ENCODE assay signal across 21 cellular contexts in genomic region chr1:159958721-159959380, GRCh38. TPM values are rescaled to one million over a fixed set of nuclear protein-coding genes. Genes with fewer than 3 reads are reported as not detected.
A peak's percentile ranks its signal among the peaks of the same experiment; 100 is the strongest.
DNase-seq lines count a peak whose midpoint lies in the region; ATAC-seq and TF ChIP-seq lines count a peak whose summit lies in the region.
"Had no signal": no experiment of that assay in that cellular context is flagged by ENCODE, and none has a peak within 500 bp of the region (broad histone marks: within the 10 kb centered on the region; RNA-seq: fewer than 3 reads in every experiment).

No MANE protein-coding gene starts in this region.

- H3K36me3 ChIP-seq in stomach = no peaks in the 10 kb centered on the region

- H3K9me3 Mint-ChIP-seq in activated naive CD8-positive, alpha-beta T cell treated with anti-CD3 and anti-CD28 coated beads, Interleukin-2, amount 50 U/mL, for 24 hours = no peaks in the 10 kb centered on the region
- no peaks in the 10 kb centered on the region for H3K9me3 Mint-ChIP-seq in activated naive CD8-positive, alpha-beta T cell treated with anti-CD3 and anti-CD28 coated beads for 36 hours

- H3K27me3 ChIP-seq in stomach = no peaks in the 10 kb centered on the region

- no peaks in the 10 kb centered on the region for H3K36me3 Mint-ChIP-seq in activated naive CD8-positive, alpha-beta T cell treated with anti-CD3 and anti-CD28 coated beads, Interleukin-2, amount 50 U/mL, for 24 hours (ENCODE audit: low read depth)
- no peaks in the 10 kb centered on the region for H3K36me3 Mint-ChIP-seq in activated naive CD8-positive, alpha-beta T cell treated with anti-CD3 and anti-CD28 coated beads for 36 hours
- H3K36me3 Mint-ChIP-seq: activated naive CD8-positive, alpha-beta T cell had no signal

- TF ChIP-seq POLR2A in stomach (IDR thresholded peaks at IDR 0.05) = no peak

- intact Hi-C loops in stomach (cut with DNase I; ENCODE audit: low total_unique reads) = no loop called here

- peaks cover 0 to 15% (median 10%) of the 10 kb centered on the region in 4 donors for H3K4me1 ChIP-seq in stomach

- H3K27me3 Mint-ChIP-seq in activated naive CD8-positive, alpha-beta T cell treated with anti-CD3 and anti-CD28 coated beads, Interleukin-2, amount 50 U/mL, for 24 hours = peaks cover 10% of the 10 kb centered on the region
- peaks cover 4% of the 10 kb centered on the region for H3K27me3 Mint-ChIP-seq in activated naive CD8-positive, alpha-beta T cell treated with anti-CD3 and anti-CD28 coated beads for 36 hours

- TF ChIP-seq EP300 in stomach (IDR thresholded peaks at IDR 0.05) = no peak

- no peak overlapping the region for H3K4me3 Mint-ChIP-seq in activated naive CD8-positive, alpha-beta T cell treated with anti-CD3 and anti-CD28 coated beads, Interleukin-2, amount 50 U/mL, for 24 hours
- no peak overlapping the region for H3K4me3 Mint-ChIP-seq in activated naive CD8-positive, alpha-beta T cell treated with anti-CD3 and anti-CD28 coated beads for 36 hours
- H3K4me3 Mint-ChIP-seq: activated naive CD8-positive, alpha-beta T cell had no signal

- no peak for TF ChIP-seq CTCF in RWPE1 (conservative IDR thresholded peaks at IDR 0.05; ENCODE audit: low read depth)
- no peak for TF ChIP-seq CTCF in stomach (IDR thresholded peaks at IDR 0.05)

- H3K9me3 ChIP-seq in stomach = no peaks in the 10 kb centered on the region

- POLR2A ChIA-PET in RWPE1 (lab: Yijun Ruan, JAX; ENCODE audit: low non-redundant PET) = interaction anchor here (1.0 kb wide), 1 partner anchor 13 kb away, joined by 3 read pairs; no protein-coding TSS in a partner anchor

- H3K27ac Mint-ChIP-seq in activated naive CD8-positive, alpha-beta T cell treated with anti-CD3 and anti-CD28 coated beads, Interleukin-2, amount 50 U/mL, for 24 hours = no peak overlapping the region
- no peak overlapping the region for H3K27ac Mint-ChIP-seq in activated naive CD8-positive, alpha-beta T cell treated with anti-CD3 and anti-CD28 coated beads for 36 hours
- H3K27ac Mint-ChIP-seq: activated naive CD8-positive, alpha-beta T cell had no signal

- ATAC-seq in activated naive CD8-positive, alpha-beta T cell treated with anti-CD3 and anti-CD28 coated beads, Interleukin-2, amount 50 U/mL, for 24 hours = peak; percentile 7
- peak; percentile 68 for ATAC-seq in HG02852 (IDR thresholded peaks at IDR 0.05; ENCODE audit: unreplicated experiment)

- peaks cover 4% of the 10 kb centered on the region for H3K4me1 Mint-ChIP-seq in activated naive CD8-positive, alpha-beta T cell treated with anti-CD3 and anti-CD28 coated beads, Interleukin-2, amount 50 U/mL, for 24 hours
- H3K4me1 Mint-ChIP-seq in activated naive CD8-positive, alpha-beta T cell treated with anti-CD3 and anti-CD28 coated beads for 36 hours = peaks cover 4% of the 10 kb centered on the region

- 41 to 67% (median 54%) methylated on average over 3 of the region's 3 CpGs for WGBS in stomach, 5 donors

- H3K4me3 ChIP-seq in stomach = no peak overlapping the region

- CTCF ChIA-PET in RWPE1 (lab: Yijun Ruan, JAX) = interaction anchor here (1.3 to 2.6 kb wide), 3 partner anchors 13 to 49 kb away, joined by 3 to 8 read pairs (median 4); partner anchors contain the start of gene IGSF9

- no peak for DNase-seq in activated naive CD8-positive, alpha-beta T cell treated with anti-CD3 and anti-CD28 coated beads, Interleukin-2, amount 50 U/mL, for 24 hours
- no peak for DNase-seq in activated naive CD8-positive, alpha-beta T cell treated with anti-CD3 and anti-CD28 coated beads for 36 hours
- DNase-seq in RWPE1 (ENCODE audit: low spot score) = no peak
- no peak for DNase-seq in stomach
- DNase-seq in NOMO-1 treated with DMSO at 0.1 percent for 48 hours (lab: John Stamatoyannopoulos, UW; ENCODE audit: unreplicated experiment) = no peak
- no peak for DNase-seq in SKM-1 treated with dmso at 0.1 percent for 144 hours (lab: John Stamatoyannopoulos, UW; ENCODE audit: unreplicated experiment)
- DNase-seq in cerebellum (ENCODE audit: low spot score) = no peak
- DNase-seq: central memory CD4-positive, alpha-beta T cell; left cardiac atrium; NCI-H1417 treated with DMSO at 0.1 percent for 48 hours; NCI-H524 treated with DMSO at 0.1 percent for 48 hours; stimulated activated CD4-positive, alpha-beta T cell treated with anti-CD3 and anti-CD28 coated beads, Interleukin-15, amount 100 ng/mL, for 24 hours; T1000 had no signal

- peak overlapping the region; percentile 68 for H3K27ac ChIP-seq in RWPE1
- H3K27ac ChIP-seq in stomach = peak overlapping the region in 3 of 5 donors; percentile 19 to 42 (median 22)
- H3K27ac ChIP-seq: HL-60, KMS-11 had no signal

RNA-seq across cellular contexts. Expression of gene SLAMF9, which starts 4.8 kb away (rescaled TPM):
- not detected for total RNA-seq in activated naive CD8-positive, alpha-beta T cell treated with anti-CD3 and anti-CD28 coated beads for 36 hours
- total RNA-seq in stomach = not detected
- under 1 TPM in 1 of 3 donors, not detected in 2; 0.87 TPM for polyA plus RNA-seq in stomach
- not detected for total RNA-seq in cerebellum
- total RNA-seq: endothelial cell of umbilical vein, myocyte, Right ventricle myocardium inferior, ureter had no signal
- polyA plus RNA-seq: endothelial cell of umbilical vein had no signal

RNA-seq across cellular contexts. Expression of gene IGSF9, which starts 13.4 kb away (rescaled TPM):
- under 1 TPM in 1 of 2 experiments, not detected in 1; 0.08 TPM for total RNA-seq in activated naive CD8-positive, alpha-beta T cell treated with anti-CD3 and anti-CD28 coated beads for 36 hours
- total RNA-seq in stomach (10 to 100 TPM in 3 of 5 donors, 1 to 10 TPM in 2; 4.9 to 36.2 (median 15.6) TPM), cerebellum (4.7 TPM)
- polyA plus RNA-seq in stomach = 1 to 10 TPM; 2.0 to 8.2 (median 7.3) TPM

RNA-seq across cellular contexts. Expression of gene TAGLN2, which starts 33.5 kb away (rescaled TPM):
- total RNA-seq in activated naive CD8-positive, alpha-beta T cell treated with anti-CD3 and anti-CD28 coated beads for 36 hours = 100 to 1,000 TPM; 463 to 489 TPM
- total RNA-seq in stomach (100 to 1,000 TPM in 4 of 5 donors, 10 to 100 TPM in 1; 49.0 to 445 (median 239) TPM), cerebellum (15.1 TPM)
- polyA plus RNA-seq in stomach = 1,000 to 10,000 TPM in 1 of 3 donors, 100 to 1,000 TPM in 2; 306 to 1,290 (median 583) TPM

RNA-seq across cellular contexts. Expression of gene CFAP45, which starts 58.9 kb away (rescaled TPM):
- under 1 TPM; 0.78 to 0.80 TPM for total RNA-seq in activated naive CD8-positive, alpha-beta T cell treated with anti-CD3 and anti-CD28 coated beads for 36 hours
- total RNA-seq in stomach (1 to 10 TPM in 1 of 5 donors, under 1 TPM in 1, not detected in 3; 0.73 to 1.0 TPM), cerebellum (1.1 TPM)
- polyA plus RNA-seq in stomach = under 1 TPM in 2 of 3 donors, not detected in 1; 0.30 to 0.31 TPM
- total RNA-seq: myocyte had no signal
